ENCODE assay signal across 8 cellular contexts in the genomic region with DNA sequence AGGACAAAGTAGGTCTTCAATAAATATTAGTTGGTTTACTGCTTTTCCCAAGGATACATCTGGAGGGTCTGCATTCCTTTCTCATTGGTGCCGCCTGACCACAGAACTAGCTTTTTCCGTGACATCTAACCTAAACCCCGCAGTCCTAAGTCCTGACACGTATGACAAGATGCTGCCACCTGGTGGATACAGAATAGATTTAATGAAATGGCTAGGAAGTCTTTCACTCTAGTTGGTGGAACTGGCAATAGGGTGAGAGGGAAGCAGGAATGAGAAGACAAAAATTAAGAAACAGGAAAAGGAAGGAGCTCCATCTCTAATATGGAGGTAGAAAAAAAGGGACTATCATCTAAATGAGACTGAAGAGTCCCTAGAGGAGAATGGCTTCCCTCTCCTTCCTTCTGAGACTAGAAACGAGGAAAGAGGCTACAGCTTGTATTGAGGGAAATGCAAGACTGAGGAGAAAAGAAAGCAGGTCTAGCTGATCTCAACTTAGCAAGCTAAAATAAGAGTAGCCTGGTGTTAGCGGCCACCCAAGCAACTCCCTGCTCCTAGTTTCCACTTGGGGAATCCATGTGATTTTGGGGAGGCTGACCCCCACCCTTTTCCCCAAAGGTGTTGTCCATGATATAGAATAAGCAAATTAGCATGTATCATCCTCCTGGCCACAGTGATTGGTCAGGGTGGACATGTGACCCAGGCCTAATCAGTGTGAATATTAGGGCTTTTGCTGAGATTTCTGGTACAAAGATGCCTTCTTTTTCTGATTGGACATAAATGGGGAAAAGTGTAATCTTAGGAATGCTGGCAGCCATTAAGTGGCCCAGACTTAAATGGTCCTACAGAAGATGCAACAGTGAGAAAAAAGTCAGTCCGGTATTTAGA. TPM values are rescaled to one million over a fixed set of nuclear protein-coding genes. Genes with fewer than 3 reads are reported as not detected.
DNase-seq lines count a peak whose midpoint lies in the region; ATAC-seq and TF ChIP-seq lines count a peak whose summit lies in the region.

No MANE protein-coding gene starts in this region.

- H3K4me3 ChIP-seq in AG09309 (ENCODE audit: control insufficient read depth, low read depth, low read length): no peak overlapping the region
- H3K4me3 ChIP-seq in left ventricle myocardium inferior: no peak overlapping the region

- H3K4me1 ChIP-seq in left ventricle myocardium inferior: peaks cover 5% of the 10 kb centered on the region

- H3K27me3 ChIP-seq in left ventricle myocardium inferior (ENCODE audit: low read depth): no peaks in the 10 kb centered on the region

- peak; percentile 57 for ATAC-seq in GM19025 (IDR thresholded peaks at IDR 0.05; ENCODE audit: low read depth, unreplicated experiment)

- peak; percentile 52 for DNase-seq in AG09309 (ENCODE audit: low read depth)
- peak; percentile 79 for DNase-seq in NCI-H1105 (lab: John Stamatoyannopoulos, UW)
- peak; percentile 86 for DNase-seq in SK-N-DZ (ENCODE audit: low spot score)
- no peak for DNase-seq in left ventricle myocardium inferior
- peak; percentile 81 for DNase-seq in renal cortical epithelial cell (ENCODE audit: low read depth)
- DNase-seq in mesenteric fat pad (ENCODE audit: low spot score): no peak

- H3K36me3 ChIP-seq in left ventricle myocardium inferior: peaks cover 30% of the 10 kb centered on the region

- TF ChIP-seq CTCF in AG09309 (IDR thresholded peaks at IDR 0.05; ENCODE audit: control insufficient read depth, insufficient read depth, low read depth, low read length, missing control alignments) (peak; percentile 58), left ventricle myocardium inferior (IDR thresholded peaks at IDR 0.05; ENCODE audit: borderline replicate concordance) (peak; percentile 80)

- intact Hi-C loops in left ventricle myocardium inferior (cut with micrococcal nuclease): no loop called here

- no peaks in the 10 kb centered on the region for H3K9me3 ChIP-seq in left ventricle myocardium inferior (replicated peaks)

- peak overlapping the region; percentile 20 for H3K27ac ChIP-seq in angular gyrus (ENCODE audit: low read depth, low read length)
- H3K27ac ChIP-seq in left ventricle myocardium inferior (replicated peaks): peak overlapping the region; percentile 9

RNA-seq across cellular contexts. Expression of gene RFX5, which starts 5.9 kb away (rescaled TPM):
- 74.4 and 80.4 TPM in 2 replicates for polyA plus RNA-seq in SK-N-DZ (2014; cell fraction: cytosol; rRNA removed)
- 226 and 232 TPM in 2 replicates for polyA plus RNA-seq in SK-N-DZ (2014; cell fraction: nucleus; rRNA removed)
- total RNA-seq in left ventricle myocardium inferior (21.0 TPM), renal cortical epithelial cell (92.2 and 111 TPM in 2 replicates), mesenteric fat pad (29.2 TPM)

RNA-seq across cellular contexts. Expression of gene PI4KB, which starts 13.9 kb away (rescaled TPM):
- 20.2 and 33.5 TPM in 2 replicates for polyA plus RNA-seq in SK-N-DZ (2014; cell fraction: cytosol; rRNA removed)
- polyA plus RNA-seq in SK-N-DZ (2014; cell fraction: nucleus; rRNA removed): 22.5 and 44.0 TPM in 2 replicates
- total RNA-seq in left ventricle myocardium inferior: 44.5 TPM
- total RNA-seq in renal cortical epithelial cell: 43.4 and 57.0 TPM in 2 replicates
- 84.4 TPM for total RNA-seq in mesenteric fat pad

RNA-seq across cellular contexts. Expression of gene SELENBP1, which starts 31.4 kb away (rescaled TPM):
- polyA plus RNA-seq in SK-N-DZ (2014; cell fraction: cytosol; rRNA removed): 14.7 and 21.7 TPM in 2 replicates
- polyA plus RNA-seq in SK-N-DZ (2014; cell fraction: nucleus; rRNA removed): 48.6 and 48.9 TPM in 2 replicates
- total RNA-seq in left ventricle myocardium inferior (66.3 TPM), renal cortical epithelial cell (5.0 and 26.8 TPM in 2 replicates), mesenteric fat pad (63.0 TPM)

RNA-seq across cellular contexts. Expression of gene PSMB4, which starts 58.3 kb away (rescaled TPM):
- polyA plus RNA-seq in SK-N-DZ (2014; cell fraction: cytosol; rRNA removed): 577 and 606 TPM in 2 replicates
- polyA plus RNA-seq in SK-N-DZ (2014; cell fraction: nucleus; rRNA removed): 584 and 729 TPM in 2 replicates
- 186 TPM for total RNA-seq in left ventricle myocardium inferior
- 207 and 403 TPM in 2 replicates for total RNA-seq in renal cortical epithelial cell
- 229 TPM for total RNA-seq in mesenteric fat pad

RNA-seq across cellular contexts. Expression of gene ZNF687, which starts 59.0 kb away (rescaled TPM):
- 22.8 and 27.2 TPM in 2 replicates for polyA plus RNA-seq in SK-N-DZ (2014; cell fraction: cytosol; rRNA removed)
- polyA plus RNA-seq in SK-N-DZ (2014; cell fraction: nucleus; rRNA removed): 22.0 and 48.0 TPM in 2 replicates
- total RNA-seq in left ventricle myocardium inferior: 11.2 TPM
- 10.1 and 32.3 TPM in 2 replicates for total RNA-seq in renal cortical epithelial cell
- total RNA-seq in mesenteric fat pad: 16.2 TPM

Comparison
In these comparisons a context has a peak if more than half of its experiments do, and no peak if none do; other contexts are left out.
1. DNase-seq: peak in AG09309 (single experiment), NCI-H1105 (single experiment), SK-N-DZ (single experiment) and renal cortical epithelial cell (single experiment); none in left ventricle myocardium inferior (single experiment) and mesenteric fat pad (single experiment).